ENCODE assay signal across 1 cellular context in genomic region chr17:27576429-27577123, GRCh38.
TF ChIP-seq lines count a peak whose summit lies in the region.

No MANE protein-coding gene starts in this region.

TF ChIP-seq in H1, 55 proteins besides CTCF, POLR2A, EP300 and RAD21:
- no peak for TF ChIP-seq CHD7 (IDR thresholded peaks at IDR 0.05; ENCODE audit: insufficient replicate concordance, low read length)
- TF ChIP-seq SP1 (IDR thresholded peaks at IDR 0.05; ENCODE audit: low read depth, low read length): no peak
- TF ChIP-seq GTF2F1 (IDR thresholded peaks at IDR 0.05; ENCODE audit: borderline replicate concordance, low read depth, low read length): no peak
- no peak for TF ChIP-seq SRF (IDR thresholded peaks at IDR 0.05; ENCODE audit: low read depth, low read length)
- no peak for TF ChIP-seq CHD1 (IDR thresholded peaks at IDR 0.05; ENCODE audit: low read depth, low read length)
- TF ChIP-seq TCF12 (IDR thresholded peaks at IDR 0.05; ENCODE audit: low read depth, low read length): no peak
- no peak for TF ChIP-seq SAP30 (IDR thresholded peaks at IDR 0.05; ENCODE audit: insufficient read depth, insufficient replicate concordance, low read length)
- TF ChIP-seq CHD2 (IDR thresholded peaks at IDR 0.05; ENCODE audit: low read length): no peak
- TF ChIP-seq ZNF274 (IDR thresholded peaks at IDR 0.05; ENCODE audit: borderline replicate concordance, extremely low read depth, low read length): no peak
- no peak for TF ChIP-seq KDM1A (IDR thresholded peaks at IDR 0.05; ENCODE audit: borderline replicate concordance, low read length)
- TF ChIP-seq JUND (IDR thresholded peaks at IDR 0.05; ENCODE audit: low read length): no peak
- no peak for TF ChIP-seq HDAC2 (IDR thresholded peaks at IDR 0.05; ENCODE audit: borderline replicate concordance in 1 of 2, low read depth in 2 of 2, low read length in 2 of 2)
- TF ChIP-seq CEBPB (IDR thresholded peaks at IDR 0.05; ENCODE audit: low read depth, low read length): no peak
- TF ChIP-seq BACH1 (IDR thresholded peaks at IDR 0.05; ENCODE audit: low read length): no peak
- TF ChIP-seq SUZ12 (IDR thresholded peaks at IDR 0.05; ENCODE audit: low read length): no peak
- TF ChIP-seq CBX5 (IDR thresholded peaks at IDR 0.05; ENCODE audit: low read depth, low read length): no peak
- no peak for TF ChIP-seq CREB1 (IDR thresholded peaks at IDR 0.05)
